Comparison of ENCODE assay signal across 15 cellular contexts in genomic region chr7:94525917-94526316, GRCh38. TPM values are rescaled to one million over a fixed set of nuclear protein-coding genes. Genes with fewer than 3 reads are reported as not detected.
DNase-seq lines count a peak whose midpoint lies in the region; ATAC-seq, FAIRE-seq and TF ChIP-seq lines count a peak whose summit lies in the region.
"Had no signal": no experiment of that assay in that cellular context is flagged by ENCODE, and none has a peak within 500 bp of the region (broad histone marks: within the 10 kb centered on the region; RNA-seq: fewer than 3 reads in every experiment).

No MANE protein-coding gene starts in this region.

- TF ChIP-seq EP300 in GM12878 (IDR thresholded peaks at IDR 0.05; ENCODE audit: borderline replicate concordance in 1 of 2, control insufficient read depth in 1 of 2, low read depth in 2 of 2, low read length in 2 of 2), result no peak

- BruUV-seq in GM12878 (replicated peaks; lab: Mats Ljungman, UMichigan), result no TSS peak

- H3K4me2 ChIP-seq in GM12878 (ENCODE audit: control insufficient read depth, insufficient read depth), result no peak overlapping the region
- H3K4me2 ChIP-seq: A549, GM23338 had no signal

- ATAC-seq in HG02938 (IDR thresholded peaks at IDR 0.05; ENCODE audit: unreplicated experiment) (peak; percentile 81), HG03354 (IDR thresholded peaks at IDR 0.05; ENCODE audit: poor library complexity, severe bottlenecking, unreplicated experiment) (peak; percentile 46), GM12878 (no peak; the same call in 2 of the 3 replicates), right lobe of liver (no peak)
- no peak for ATAC-seq in stimulated activated effector memory CD8-positive, alpha-beta T cell treated with anti-CD3 and anti-CD28 coated beads, Interleukin-12 subunit alpha, Interleukin-12 subunit beta, amount 100 ng/mL, for 72 hours
- ATAC-seq: A549, GM23338, K562 had no signal

- no peak for TF ChIP-seq RAD21 in GM12878 (IDR thresholded peaks at IDR 0.05; ENCODE audit: insufficient read depth, low read depth, low read length)

- H3K36me3 Mint-ChIP-seq in stimulated activated effector memory CD8-positive, alpha-beta T cell treated with anti-CD3 and anti-CD28 coated beads, Interleukin-12 subunit alpha, Interleukin-12 subunit beta, amount 100 ng/mL, for 72 hours, result peaks cover 42% of the 10 kb centered on the region

- FAIRE-seq in GM12878 (lab: Jason Lieb, UNC) (peak; percentile 13), RCC 7860 (lab: Jason Lieb, UNC) (no peak)
- FAIRE-seq: A549, K562 had no signal

- H3K9me3 ChIP-seq in GM12878 (replicated peaks; ENCODE audit: control insufficient read depth, insufficient read depth, low read length) (no peaks in the 10 kb centered on the region), right lobe of liver (no peaks in the 10 kb centered on the region)
- H3K9me3 ChIP-seq: A549, Caco-2 had no signal

- no peaks in the 10 kb centered on the region for H3K27me3 ChIP-seq in GM12878 (replicated peaks in 1 of 2; ENCODE audit: control insufficient read depth in 2 of 2, insufficient read depth in 2 of 2, low read length in 1 of 2)
- H3K27me3 ChIP-seq in right lobe of liver, result no peaks in the 10 kb centered on the region

- RAD21 ChIA-PET in GM12878 (lab: Charles Lee; ENCODE audit: unreplicated experiment), result no interaction called here

- in situ Hi-C loops in GM12878 (cut with MboI), result no loop called here

- SMC1A ChIA-PET in GM12878 (lab: Charles Lee; ENCODE audit: uncharacterized antibody, unreplicated experiment), result interaction anchor here (0.9 to 1.2 kb wide), 4 partner anchors 13 to 87 kb away, joined by 3 read pairs; no protein-coding TSS in a partner anchor

- CTCF ChIA-PET in GM12878 (lab: Yijun Ruan, JAX), result no interaction called here

- no peaks in the 10 kb centered on the region for H3K4me1 Mint-ChIP-seq in stimulated activated effector memory CD8-positive, alpha-beta T cell treated with anti-CD3 and anti-CD28 coated beads, Interleukin-12 subunit alpha, Interleukin-12 subunit beta, amount 100 ng/mL, for 72 hours
- H3K4me1 Mint-ChIP-seq: CD14-positive monocyte, GM23338 had no signal

- WGBS in GM12878 (ENCODE audit: insufficient coverage, insufficient replicate concordance, low lambda C conversion rate, missing lambda C conversion rate), result 74% methylated on average over 3 of the region's 3 CpGs
- whole genome bisulfite sequencing in right lobe of liver (ENCODE audit: insufficient coverage, low coverage, low lambda C conversion rate, missing lambda C conversion rate), result 93% methylated on average over 3 of the region's 3 CpGs

- no peak overlapping the region for H3K9ac ChIP-seq in GM12878 (ENCODE audit: control insufficient read depth, insufficient read depth, low read length)

- TF ChIP-seq CTCF in GM12878 (IDR thresholded peaks at IDR 0.05 in 2 of 3, conservative IDR thresholded peaks at IDR 0.05 in 1 of 3; ENCODE audit: control insufficient read depth in 2 of 3, extremely low read depth in 1 of 3, insufficient read depth in 1 of 3, low read depth in 3 of 3, low read length in 3 of 3), result no peak
- no peak for TF ChIP-seq CTCF in right lobe of liver (IDR thresholded peaks at IDR 0.05)

- H3K36me3 ChIP-seq in GM12878 (ENCODE audit: control insufficient read depth in 2 of 2, insufficient read depth in 2 of 2, low read length in 1 of 2) (peaks cover 0 to 3% of the 10 kb centered on the region in 2 experiments; a peak in 1 of 4 replicates), right lobe of liver (peaks cover 0 to 4% (median 2%) of the 10 kb centered on the region in 4 donors)

- no peaks in the 10 kb centered on the region for H4K20me1 ChIP-seq in GM12878 (ENCODE audit: control insufficient read depth, insufficient read depth)

- no peak overlapping the region for H2AFZ ChIP-seq in GM12878 (ENCODE audit: control insufficient read depth, low read depth, low read length)
- H2AFZ ChIP-seq: GM23338 had no signal

- intact Hi-C loops in GM12878 (cut with micrococcal nuclease; ENCODE audit: unreplicated experiment), result no loop called here
- intact Hi-C loops in right lobe of liver (cut with DNase I), result no loop called here

- H3K79me2 ChIP-seq in GM12878 (ENCODE audit: control insufficient read depth, insufficient read depth, low read length), result no peaks in the 10 kb centered on the region

- no peaks in the 10 kb centered on the region for H3K4me1 ChIP-seq in GM12878 (ENCODE audit: control insufficient read depth, insufficient read depth, low read length)
- H3K4me1 ChIP-seq in right lobe of liver, result no peaks in the 10 kb centered on the region
- H3K4me1 ChIP-seq: A549, Caco-2 had no signal

- POLR2A ChIA-PET in GM12878 (lab: Charles Lee), result no interaction called here

- no peak for TF ChIP-seq POLR2A in GM12878 (IDR thresholded peaks at IDR 0.05; ENCODE audit: low read depth, low read length)
- TF ChIP-seq POLR2A in right lobe of liver (IDR thresholded peaks at IDR 0.05), result no peak

- DNase-seq in GM12878 (ENCODE audit: low read depth, low spot score), result no peak
- no peak for DNase-seq in right lobe of liver
- no peak for DNase-seq in stimulated activated effector memory CD8-positive, alpha-beta T cell treated with anti-CD3 and anti-CD28 coated beads, Interleukin-12 subunit alpha, Interleukin-12 subunit beta, amount 100 ng/mL, for 72 hours (ENCODE audit: low spot score in 2 of 2)
- no peak for DNase-seq in RCC 7860 (ENCODE audit: low spot score)
- DNase-seq: Caco-2; CD8-positive, alpha-beta memory T cell; DND-41; GDM1; H7 had no signal

- H3K4me3 ChIP-seq in GM12878 (no peak overlapping the region), right lobe of liver (no peak overlapping the region)
- H3K4me3 ChIP-seq: A549, GM23338, K562 had no signal

- H3K9me3 Mint-ChIP-seq in stimulated activated effector memory CD8-positive, alpha-beta T cell treated with anti-CD3 and anti-CD28 coated beads, Interleukin-12 subunit alpha, Interleukin-12 subunit beta, amount 100 ng/mL, for 72 hours, result no peaks in the 10 kb centered on the region
- H3K9me3 Mint-ChIP-seq: CD8-positive, alpha-beta memory T cell; GM23338 had no signal

- H3K27ac Mint-ChIP-seq in stimulated activated effector memory CD8-positive, alpha-beta T cell treated with anti-CD3 and anti-CD28 coated beads, Interleukin-12 subunit alpha, Interleukin-12 subunit beta, amount 100 ng/mL, for 72 hours, result no peak overlapping the region
- H3K27ac Mint-ChIP-seq: CD14-positive monocyte, GM23338 had no signal

- H3K27ac ChIP-seq in GM12878 (ENCODE audit: control insufficient read depth, insufficient read depth) (no peak overlapping the region), right lobe of liver (no peak overlapping the region)
- H3K27ac ChIP-seq: A549 had no signal

- H3K4me3 Mint-ChIP-seq in stimulated activated effector memory CD8-positive, alpha-beta T cell treated with anti-CD3 and anti-CD28 coated beads, Interleukin-12 subunit alpha, Interleukin-12 subunit beta, amount 100 ng/mL, for 72 hours, result no peak overlapping the region
- H3K4me3 Mint-ChIP-seq: CD14-positive monocyte; CD8-positive, alpha-beta memory T cell; GM23338 had no signal

TF ChIP-seq in GM12878, 131 proteins besides CTCF, POLR2A, EP300 and RAD21:
- no peak for TF ChIP-seq SPI1 (IDR thresholded peaks at IDR 0.05; ENCODE audit: borderline replicate concordance, insufficient read depth, low read depth, low read length)
- peak; percentile 73 for TF ChIP-seq PKNOX1 (IDR thresholded peaks at IDR 0.05)
- TF ChIP-seq EZH2 (IDR thresholded peaks at IDR 0.05; ENCODE audit: borderline replicate concordance, control insufficient read depth, low read depth, low read length), result no peak
- TF ChIP-seq ZBED1 (IDR thresholded peaks at IDR 0.05; ENCODE audit: borderline replicate concordance), result no peak

RNA-seq across cellular contexts. Expression of gene CASD1, which starts 16.3 kb away (rescaled TPM):
- 71.6 and 76.7 TPM in 2 replicates for total RNA-seq in GM12878 (2013; cell fraction: nucleolus; rRNA removed)
- total RNA-seq in GM12878 (2014; rRNA removed) (12.6 and 15.5 TPM in 2 replicates), GM12878 (2014; rRNA removed; fragmentation: Illumina TruSeq; extraction: Trizol) (11.6 and 12.6 TPM in 2 replicates), GM12878 (2021) (11.4 and 11.8 TPM in 2 replicates), right lobe of liver (10 to 100 TPM in 1 of 6 experiments, 1 to 10 TPM in 5; 4.5 to 10.4 (median 7.2) TPM)
- polyA plus RNA-seq in GM12878 (2011; ENCODE audit: low read depth), result 2.9 TPM
- polyA plus RNA-seq in GM12878 (2011; rRNA removed) (18.6 and 32.6 TPM in 2 replicates), GM12878 (2014; fragmentation: Illumina TruSeq; extraction: Trizol) (13.0 and 16.4 TPM in 2 replicates), GM12878 (2014; fragmentation: Nextera tagmentation; extraction: Ambion mirVana) (1 to 10 TPM; 4.0 to 7.1 TPM), GM12878 (2014; rRNA removed) (6.4 and 10.0 TPM in 2 replicates), GM12878 (2016; fragmentation: Nextera tagmentation; extraction: Ambion mirVana) (1 to 10 TPM; 5.0 to 7.5 TPM)
- 4.2 and 4.7 TPM in 2 replicates for polyA plus RNA-seq in GM12878 (2011; cell fraction: cytosol; rRNA removed)
- polyA plus RNA-seq in GM12878 (2011; cell fraction: nucleus; rRNA removed), result 13.2 and 15.8 TPM in 2 replicates
- polyA plus RNA-seq in GM12878 (2012), result 5.9 and 6.3 TPM in 2 replicates
- polyA minus RNA-seq in GM12878 (2011; rRNA and poly(A)+ RNA removed), result 9.6 and 13.2 TPM in 2 replicates
- polyA minus RNA-seq in GM12878 (2011; cell fraction: cytosol; rRNA and poly(A)+ RNA removed), result 6.3 and 17.9 TPM in 2 replicates
- polyA minus RNA-seq in GM12878 (2011; cell fraction: nucleus; rRNA and poly(A)+ RNA removed), result 24.8 and 39.3 TPM in 2 replicates

Comparison
In these comparisons a context has a peak if more than half of its experiments do, and no peak if none do; other contexts are left out.
1. ATAC-seq: peak in HG02938 (single experiment) and HG03354 (single experiment); none in GM12878 (single experiment), right lobe of liver (0 of 4) and stimulated activated effector memory CD8-positive, alpha-beta T cell treated with anti-CD3 and anti-CD28 coated beads, Interleukin-12 subunit alpha, Interleukin-12 subunit beta, amount 100 ng/mL, for 72 hours (single experiment).